24 cellular contexts compared by ENCODE assay signal in genomic region chr2:660029-660428, GRCh38.
"Had no signal": no experiment of that assay in that cellular context is flagged by ENCODE, and none has a peak within 500 bp of the region (broad histone marks: within the 10 kb centered on the region; RNA-seq: fewer than 3 reads in every experiment).

No MANE protein-coding gene starts in this region.

- H3K4me1 Mint-ChIP-seq: mesothelial cell of epicardium had no signal

- FAIRE-seq: small intestine had no signal

- H3K4me3 ChIP-seq: hepatocyte, left ventricle myocardium inferior, lung, ovary, sigmoid colon, spleen, tibial nerve, uterus had no signal

- H3K27me3 ChIP-seq: ovary, uterus had no signal

- H3K27ac ChIP-seq: hepatocyte, left ventricle myocardium inferior, ovary, sigmoid colon, spleen, tibial nerve, uterus had no signal

- H3K27me3 Mint-ChIP-seq: stimulated activated naive CD8-positive, alpha-beta T cell treated with anti-CD3 and anti-CD28 coated beads, Interleukin-15, amount 100 ng/mL, for 72 hours had no signal

- ATAC-seq: natural killer cell; right cardiac atrium; stimulated activated memory B cell treated with anti-CD40 and anti-IgM and Interleukin-4, amounts not matched to agents 10 μg/mL and 1 μg/mL and 100 μg/mL, for 72 hours; stimulated activated naive CD8-positive, alpha-beta T cell treated with anti-CD3 and anti-CD28 coated beads, Interleukin-15, amount 100 ng/mL, for 72 hours had no signal

- H3K4me2 ChIP-seq: hepatocyte had no signal

- H3K36me3 ChIP-seq: ovary, uterus had no signal

- DNase-seq: islet precursor cell; left ventricle myocardium inferior; naive B cell; natural killer cell; nephron progenitor cell; occipital lobe; ovary; right cardiac atrium; sigmoid colon; small intestine; spleen; stimulated activated CD4-positive, alpha-beta T cell treated with anti-CD3 and anti-CD28 coated beads, Interleukin-4, amount 100 ng/mL, for 4 hours; stimulated activated CD8-positive, alpha-beta memory T cell treated with anti-CD3 and anti-CD28 coated beads, Interleukin-4, amount 100 ng/mL, for 48 hours; stimulated activated naive CD4-positive, alpha-beta T cell treated with Interleukin-2 at 50 U/mL for 16 hours; stimulated activated naive CD8-positive, alpha-beta T cell treated with anti-CD3 and anti-CD28 coated beads, Interleukin-15, amount 100 ng/mL, for 72 hours; substantia nigra; uterus had no signal

- H3K79me2 ChIP-seq: hepatocyte had no signal

- H3K4me3 Mint-ChIP-seq: mesothelial cell of epicardium; naive B cell; natural killer cell; nephron progenitor cell; stimulated activated memory B cell treated with anti-CD40 and anti-IgM and Interleukin-4, amounts not matched to agents 10 μg/mL and 1 μg/mL and 100 μg/mL, for 72 hours; stimulated activated naive CD8-positive, alpha-beta T cell treated with anti-CD3 and anti-CD28 coated beads, Interleukin-15, amount 100 ng/mL, for 72 hours; type B pancreatic cell had no signal

- H3K9me3 Mint-ChIP-seq: type B pancreatic cell had no signal

- H2AFZ ChIP-seq: hepatocyte had no signal

- H3K27ac Mint-ChIP-seq: mesothelial cell of epicardium; naive B cell; natural killer cell; nephron progenitor cell; progenitor cell of endocrine pancreas; stimulated activated memory B cell treated with anti-CD40 and anti-IgM and Interleukin-4, amounts not matched to agents 10 μg/mL and 1 μg/mL and 100 μg/mL, for 72 hours; type B pancreatic cell had no signal

- H3K4me1 ChIP-seq: left ventricle myocardium inferior, sigmoid colon, tibial nerve, uterus had no signal
